Comparison of ENCODE assay signal across 9 cellular contexts in genomic region chr6:111730835-111731234, GRCh38.
DNase-seq lines count a peak whose midpoint lies in the region; ATAC-seq and TF ChIP-seq lines count a peak whose summit lies in the region.
"Had no signal": no experiment of that assay in that cellular context is flagged by ENCODE, and none has a peak within 500 bp of the region (broad histone marks: within the 10 kb centered on the region; RNA-seq: fewer than 3 reads in every experiment).

No MANE protein-coding gene starts in this region.

- no peak overlapping the region for H3K4me3 Mint-ChIP-seq in activated T-cell treated with anti-CD3 and anti-CD28 coated beads, Interleukin-2, amount 50 U/mL, for 24 hours
- H3K4me3 Mint-ChIP-seq in chondrocyte (ENCODE audit: unreplicated experiment): no peak overlapping the region

- H3K79me1 ChIP-seq in mesenchymal stem cell (replicated peaks; ENCODE audit: low read length, poor library complexity, severe bottlenecking): peaks cover 22% of the 10 kb centered on the region

- no peak overlapping the region for H3K9ac ChIP-seq in mesenchymal stem cell (ENCODE audit: low read length)

- H2BK120ac ChIP-seq in mesenchymal stem cell (ENCODE audit: low read depth, low read length): no peak overlapping the region

- H3K27me3 ChIP-seq in mesenchymal stem cell (ENCODE audit: control insufficient read depth in 1 of 2, insufficient read depth in 1 of 2, low read length in 2 of 2): no peaks in the 10 kb centered on the region
- no peaks in the 10 kb centered on the region for H3K27me3 ChIP-seq in tibial nerve

- no peak overlapping the region for H3K14ac ChIP-seq in mesenchymal stem cell (ENCODE audit: low read length in 2 of 2)

- TF ChIP-seq CTCF in chondrocyte (IDR thresholded peaks at IDR 0.05) (no peak), tibial nerve (IDR thresholded peaks at IDR 0.05) (no peak)

- H3K4me3 ChIP-seq in mesenchymal stem cell (ENCODE audit: insufficient read depth in 1 of 2, low read depth in 1 of 2, low read length in 2 of 2) (no peak overlapping the region), tibial nerve (peak overlapping the region in 1 of 4 donors; percentile 8)

- no peak overlapping the region for H3K23ac ChIP-seq in mesenchymal stem cell (ENCODE audit: low read length in 2 of 2)

- H2AK5ac ChIP-seq in mesenchymal stem cell (ENCODE audit: low read length, severe bottlenecking): peak overlapping the region; percentile 82

- no peak overlapping the region for H2BK15ac ChIP-seq in mesenchymal stem cell (ENCODE audit: low read depth, poor library complexity, severe bottlenecking)

- H3K27me3 Mint-ChIP-seq in activated T-cell treated with anti-CD3 and anti-CD28 coated beads, Interleukin-2, amount 50 U/mL, for 24 hours: no peaks in the 10 kb centered on the region
- no peaks in the 10 kb centered on the region for H3K27me3 Mint-ChIP-seq in chondrocyte (ENCODE audit: low read depth)

- peak overlapping the region; percentile 23 for H3K4me2 ChIP-seq in mesenchymal stem cell (ENCODE audit: low read length, poor library complexity, severe bottlenecking)

- no peak overlapping the region for H4K8ac ChIP-seq in mesenchymal stem cell (ENCODE audit: low read length)

- peak overlapping the region in 1 of 2 experiments; percentile 32 for H3K18ac ChIP-seq in mesenchymal stem cell (ENCODE audit: low read depth in 1 of 2, low read length in 2 of 2)

- no peak overlapping the region for H4K91ac ChIP-seq in mesenchymal stem cell (ENCODE audit: low read length)

- H3K9me3 Mint-ChIP-seq in activated T-cell treated with anti-CD3 and anti-CD28 coated beads, Interleukin-2, amount 50 U/mL, for 24 hours: peaks cover 4% of the 10 kb centered on the region
- H3K9me3 Mint-ChIP-seq in chondrocyte (ENCODE audit: low read depth): peaks cover 12% of the 10 kb centered on the region

- H3K27ac ChIP-seq in mesenchymal stem cell (ENCODE audit: low read length, poor library complexity, severe bottlenecking): no peak overlapping the region
- H3K27ac ChIP-seq in tibial nerve: peak overlapping the region; percentile 36 to 84 (median 66)

- H2BK5ac ChIP-seq in mesenchymal stem cell (ENCODE audit: low read depth, low read length, poor library complexity, severe bottlenecking): no peak overlapping the region

- no peak overlapping the region for H3K4ac ChIP-seq in mesenchymal stem cell (ENCODE audit: low read depth in 1 of 2, low read length in 2 of 2)

- peaks cover 88% of the 10 kb centered on the region for H3K4me1 Mint-ChIP-seq in activated T-cell treated with anti-CD3 and anti-CD28 coated beads, Interleukin-2, amount 50 U/mL, for 24 hours (ENCODE audit: low read depth)
- H3K4me1 Mint-ChIP-seq in chondrocyte (ENCODE audit: low read depth): peaks cover 35% of the 10 kb centered on the region

- peak; percentile 18 to 74 for TF ChIP-seq EP300 in tibial nerve (IDR thresholded peaks at IDR 0.05)

- no peak for DNase-seq in activated T-cell treated with anti-CD3 and anti-CD28 coated beads, Interleukin-2, amount 50 U/mL, for 24 hours
- DNase-seq in activated T-cell treated with anti-CD3 and anti-CD28 coated beads, Interleukin-2, amount 50 U/mL, for 48 hours: no peak
- no peak for DNase-seq in chondrocyte (ENCODE audit: low spot score)
- no peak for DNase-seq in mesenchymal stem cell
- DNase-seq in tibial nerve (ENCODE audit: low spot score in 2 of 2): peak in 1 of 2 donors; percentile 49
- DNase-seq in mucosa of gallbladder (ENCODE audit: low spot score): no peak
- DNase-seq in iPS-NIHi11 (ENCODE audit: low spot score): no peak
- DNase-seq: activated effector memory CD4-positive, alpha-beta T cell treated with anti-CD3 and anti-CD28 coated beads, Interleukin-2, amount 50 U/mL, for 16 hours had no signal

- H3K4me1 ChIP-seq in mesenchymal stem cell (ENCODE audit: control insufficient read depth, insufficient read depth, low read depth, low read length) (peaks cover 4% of the 10 kb centered on the region), tibial nerve (peaks cover 0 to 59% (median 23%) of the 10 kb centered on the region in 4 donors)

- no peak for TF ChIP-seq POLR2A in tibial nerve (IDR thresholded peaks at IDR 0.05)

- peaks cover 10 to 31% of the 10 kb centered on the region in 2 experiments for H3K36me3 ChIP-seq in mesenchymal stem cell (ENCODE audit: control insufficient read depth in 1 of 2, insufficient read depth in 2 of 2, low read depth in 1 of 2, low read length in 2 of 2)
- peaks cover 0 to 7% (median 0%) of the 10 kb centered on the region in 3 donors for H3K36me3 ChIP-seq in tibial nerve

- no peak overlapping the region for H2AFZ ChIP-seq in mesenchymal stem cell (ENCODE audit: low read depth, low read length)

- ATAC-seq in HG03342 (IDR thresholded peaks at IDR 0.05; ENCODE audit: unreplicated experiment): no peak

- H3K27ac Mint-ChIP-seq in activated T-cell treated with anti-CD3 and anti-CD28 coated beads, Interleukin-2, amount 50 U/mL, for 24 hours: peak overlapping the region; percentile 84
- peak overlapping the region; percentile 74 for H3K27ac Mint-ChIP-seq in chondrocyte (ENCODE audit: unreplicated experiment)

- H3K36me3 Mint-ChIP-seq in activated T-cell treated with anti-CD3 and anti-CD28 coated beads, Interleukin-2, amount 50 U/mL, for 24 hours (ENCODE audit: low read depth): peaks cover 100% of the 10 kb centered on the region
- H3K36me3 Mint-ChIP-seq in chondrocyte (ENCODE audit: low read depth): peaks cover 8% of the 10 kb centered on the region

- H3K9me3 ChIP-seq in mesenchymal stem cell (ENCODE audit: control insufficient read depth, low read length) (peaks cover 17% of the 10 kb centered on the region), tibial nerve (peaks cover 0 to 8% (median 0%) of the 10 kb centered on the region in 4 donors)

- H2BK12ac ChIP-seq in mesenchymal stem cell (ENCODE audit: low read length in 2 of 2): no peak overlapping the region

- WGBS in mesenchymal stem cell: 90% methylated on average over 11 of the region's 11 CpGs
- WGBS in tibial nerve, 2 donors: 21 to 34% methylated on average over 11 of the region's 11 CpGs
